ENCODE assay signal across 8 cellular contexts in genomic region chr9:98775831-98776441, GRCh38. TPM values are rescaled to one million over a fixed set of nuclear protein-coding genes. Genes with fewer than 3 reads are reported as not detected.
DNase-seq lines count a peak whose midpoint lies in the region; ATAC-seq and TF ChIP-seq lines count a peak whose summit lies in the region.

No MANE protein-coding gene starts in this region.

- H3K4me1 Mint-ChIP-seq in activated naive CD4-positive, alpha-beta T cell treated with anti-CD3 and anti-CD28 coated beads for 36 hours (ENCODE audit: low read depth), result no peaks in the 10 kb centered on the region
- peaks cover 0 to 7% of the 10 kb centered on the region in 2 donors for H3K4me1 Mint-ChIP-seq in natural killer cell

- no peaks in the 10 kb centered on the region for H3K9me3 Mint-ChIP-seq in activated naive CD4-positive, alpha-beta T cell treated with anti-CD3 and anti-CD28 coated beads for 36 hours
- no peaks in the 10 kb centered on the region for H3K9me3 Mint-ChIP-seq in natural killer cell

- CTCF ChIA-PET in activated naive CD4-positive, alpha-beta T cell treated with anti-CD3 and anti-CD28 coated beads for 36 hours (lab: Charles Lee), result interaction anchor here (0.6 to 3.7 kb wide), 22 partner anchors 9 to 504 kb away, joined by 3 to 30 read pairs (median 4); no protein-coding TSS in a partner anchor

- intact Hi-C loops in activated naive CD4-positive, alpha-beta T cell treated with anti-CD3 and anti-CD28 coated beads for 36 hours (cut with micrococcal nuclease), result loop anchor here (1.0 to 2.0 kb wide), 3 partner anchors 239 to 571 kb away; no protein-coding TSS in a partner anchor
- intact Hi-C loops in natural killer cell (cut with micrococcal nuclease), result loop anchor here (2.0 to 10.0 kb wide), 2 partner anchors 241 to 461 kb away; no protein-coding TSS in a partner anchor

- H3K27ac Mint-ChIP-seq in activated naive CD4-positive, alpha-beta T cell treated with anti-CD3 and anti-CD28 coated beads for 36 hours, result no peak overlapping the region
- no peak overlapping the region for H3K27ac Mint-ChIP-seq in natural killer cell

- H3K27me3 Mint-ChIP-seq in activated naive CD4-positive, alpha-beta T cell treated with anti-CD3 and anti-CD28 coated beads for 36 hours (ENCODE audit: low read depth), result no peaks in the 10 kb centered on the region
- no peaks in the 10 kb centered on the region for H3K27me3 Mint-ChIP-seq in natural killer cell (ENCODE audit: low read depth in 2 of 2)

- H3K4me3 Mint-ChIP-seq in activated naive CD4-positive, alpha-beta T cell treated with anti-CD3 and anti-CD28 coated beads for 36 hours, result no peak overlapping the region
- no peak overlapping the region for H3K4me3 Mint-ChIP-seq in natural killer cell

- DNase-seq in activated naive CD4-positive, alpha-beta T cell treated with anti-CD3 and anti-CD28 coated beads for 36 hours, result peak; percentile 55
- no peak for DNase-seq in activated naive CD4-positive, alpha-beta T cell treated with anti-CD3 and anti-CD28 coated beads, Interleukin-2, amount 50 U/mL, for 16 hours
- DNase-seq in LoVo (ENCODE audit: low spot score), result peak; percentile 16
- peak; percentile 41 to 58 for DNase-seq in SW 1271 (lab: John Stamatoyannopoulos, UW)
- DNase-seq in erythroblast (lab: John Stamatoyannopoulos, UW), result peak; percentile 64 to 74
- no peak for DNase-seq in natural killer cell

- TF ChIP-seq CTCF in natural killer cell (IDR thresholded peaks at IDR 0.05), result peak; percentile 66

- TF ChIP-seq POLR2A in erythroblast (IDR thresholded peaks at IDR 0.05; ENCODE audit: low read length), result no peak

- peaks cover 20% of the 10 kb centered on the region for H3K36me3 Mint-ChIP-seq in activated naive CD4-positive, alpha-beta T cell treated with anti-CD3 and anti-CD28 coated beads for 36 hours (ENCODE audit: low read depth)
- peaks cover 6% of the 10 kb centered on the region for H3K36me3 Mint-ChIP-seq in natural killer cell

- ATAC-seq in natural killer cell (peak; percentile 36 to 65 (median 54)), GM19023 (IDR thresholded peaks at IDR 0.05; ENCODE audit: unreplicated experiment) (no peak), GM21526 (IDR thresholded peaks at IDR 0.05; ENCODE audit: low FRiP score, unreplicated experiment) (no peak)

RNA-seq across cellular contexts. Expression of gene ANKS6, which starts 20.4 kb away (rescaled TPM):
- 10 to 100 TPM; 14.6 to 15.0 TPM for total RNA-seq in activated naive CD4-positive, alpha-beta T cell treated with anti-CD3 and anti-CD28 coated beads for 36 hours
- total RNA-seq in natural killer cell, result 10 to 100 TPM in 2 of 3 donors, 1 to 10 TPM in 1; 8.1 to 12.6 (median 10.5) TPM

RNA-seq across cellular contexts. Expression of gene GALNT12, which starts 31.5 kb away (rescaled TPM):
- 10 to 100 TPM; 12.9 to 13.5 TPM for total RNA-seq in activated naive CD4-positive, alpha-beta T cell treated with anti-CD3 and anti-CD28 coated beads for 36 hours
- 1 to 10 TPM; 9.1 to 9.4 (median 9.4) TPM for total RNA-seq in natural killer cell

Comparison
In these comparisons a context has a peak if more than half of its experiments do, and no peak if none do; other contexts are left out.
1. DNase-seq: peak in activated naive CD4-positive, alpha-beta T cell treated with anti-CD3 and anti-CD28 coated beads for 36 hours (single experiment), LoVo (single experiment), SW 1271 (2 of 2) and erythroblast (2 of 2); none in activated naive CD4-positive, alpha-beta T cell treated with anti-CD3 and anti-CD28 coated beads, Interleukin-2, amount 50 U/mL, for 16 hours (single experiment) and natural killer cell (single experiment).
2. ATAC-seq: peak in natural killer cell (3 of 3); none in GM19023 (single experiment) and GM21526 (single experiment).